Comparison of ENCODE assay signal across 1 cellular context in genomic region chr18:44680271-44681038, GRCh38.
TF ChIP-seq lines count a peak whose summit lies in the region.

Gene SETBP1, plus strand, starts transcription at chr18:44680888. Its CDS starts 20,459 bp downstream, at chr18:44701347.

TF ChIP-seq in HepG2, 621 proteins besides CTCF, POLR2A, EP300 and RAD21 (continued from another document):
- TF ChIP-seq PHF5A (CRISPR knock-in tag; IDR thresholded peaks at IDR 0.05; ENCODE audit: low read depth, unreplicated experiment) (no peak), HNF4A (CRISPR knock-in tag; IDR thresholded peaks at IDR 0.05) (0 out of 2 replicates have a peak, but pooled peaks have one; percentile 14), PATZ1 (CRISPR knock-in tag; IDR thresholded peaks at IDR 0.05) (peak; percentile 65; the same call in 1 of the 2 replicates)
